In genomic region chr9:124392855-124393460, GRCh38 we compare ENCODE assay signal across 9 cellular contexts. TPM values are rescaled to one million over a fixed set of nuclear protein-coding genes. Genes with fewer than 3 reads are reported as not detected.
DNase-seq lines count a peak whose midpoint lies in the region; ATAC-seq and TF ChIP-seq lines count a peak whose summit lies in the region.
"Had no signal": no experiment of that assay in that cellular context is flagged by ENCODE, and none has a peak within 500 bp of the region (broad histone marks: within the 10 kb centered on the region; RNA-seq: fewer than 3 reads in every experiment).

No MANE protein-coding gene starts in this region.

- peak overlapping the region; percentile 73 for H3K27ac Mint-ChIP-seq in WTC11
- peak overlapping the region in 1 of 7 donors; percentile 27 for H3K27ac Mint-ChIP-seq in CD4-positive, alpha-beta memory T cell

- no peak overlapping the region for H3K27ac ChIP-seq in CD4-positive, alpha-beta memory T cell (ENCODE audit: low read depth, low read length)

- H3K4me3 ChIP-seq in kidney epithelial cell (ENCODE audit: low read depth, low read length), result no peak overlapping the region
- H3K4me3 ChIP-seq in CD4-positive, alpha-beta memory T cell (ENCODE audit: low read length in 2 of 2), result no peak overlapping the region

- TF ChIP-seq CTCF in WTC11 (IDR thresholded peaks at IDR 0.05) (no peak), kidney epithelial cell (IDR thresholded peaks at IDR 0.05; ENCODE audit: insufficient read depth, low read length, poor library complexity, severe bottlenecking) (peak; percentile 49)

- H3K27me3 ChIP-seq in kidney epithelial cell (ENCODE audit: control insufficient read depth, insufficient read depth, low read length), result no peaks in the 10 kb centered on the region
- H3K27me3 ChIP-seq in CD4-positive, alpha-beta memory T cell (ENCODE audit: insufficient read depth, low read length), result no peaks in the 10 kb centered on the region

- H3K4me1 ChIP-seq in CD4-positive, alpha-beta memory T cell (ENCODE audit: insufficient read depth, low read length), result peaks cover 26% of the 10 kb centered on the region

- no peak overlapping the region for H3K4me3 Mint-ChIP-seq in WTC11
- no peak overlapping the region for H3K4me3 Mint-ChIP-seq in CD4-positive, alpha-beta memory T cell

- H3K4me1 Mint-ChIP-seq in WTC11, result peaks cover 42% of the 10 kb centered on the region
- H3K4me1 Mint-ChIP-seq in CD4-positive, alpha-beta memory T cell, result peaks cover 37 to 65% (median 51%) of the 10 kb centered on the region in 4 donors

- peaks cover 1% of the 10 kb centered on the region for H3K36me3 ChIP-seq in kidney epithelial cell (ENCODE audit: control insufficient read depth, insufficient read depth, low read length)
- peaks cover 17% of the 10 kb centered on the region for H3K36me3 ChIP-seq in CD4-positive, alpha-beta memory T cell (ENCODE audit: insufficient read depth, low read length)

- CTCF ChIA-PET in WTC11 (lab: Charles Lee), result interaction anchor here (0.6 to 2.2 kb wide), 24 partner anchors 9 to 447 kb away, joined by 3 to 12 read pairs (median 4); no protein-coding TSS in a partner anchor
- CTCF ChIA-PET in CD4-positive, alpha-beta memory T cell (lab: Charles Lee; ENCODE audit: partially characterized antibody), result interaction anchor here (2.5 kb wide), 1 partner anchor 266 kb away, joined by 8 read pairs; no protein-coding TSS in a partner anchor

- H3K27me3 Mint-ChIP-seq in WTC11 (ENCODE audit: low read depth), result no peaks in the 10 kb centered on the region
- H3K27me3 Mint-ChIP-seq in CD4-positive, alpha-beta memory T cell, result no peaks in the 10 kb centered on the region

- H3K9me3 ChIP-seq in CD4-positive, alpha-beta memory T cell (ENCODE audit: control insufficient read depth in 1 of 2, low read length in 2 of 2), result no peaks in the 10 kb centered on the region

- no peaks in the 10 kb centered on the region for H3K9me3 Mint-ChIP-seq in WTC11
- H3K9me3 Mint-ChIP-seq in CD4-positive, alpha-beta memory T cell, result no peaks in the 10 kb centered on the region

- DNase-seq in DMS 273 treated with DMSO at 0.1 percent for 48 hours (lab: John Stamatoyannopoulos, UW) (peak; percentile 5), LHCN-M2 (ENCODE audit: low read depth) (peak; percentile 97), WTC11 (ENCODE audit: low spot score) (peak; percentile 30), kidney epithelial cell (ENCODE audit: low read depth) (peak; percentile 87)
- DNase-seq in CD4-positive, alpha-beta memory T cell, result no peak
- DNase-seq: left cardiac atrium had no signal

- peaks cover 3% of the 10 kb centered on the region for H3K36me3 Mint-ChIP-seq in WTC11
- peaks cover 6 to 39% of the 10 kb centered on the region in 2 donors for H3K36me3 Mint-ChIP-seq in CD4-positive, alpha-beta memory T cell

- ATAC-seq in WTC11 (peak; percentile 81), HG03196 (IDR thresholded peaks at IDR 0.05; ENCODE audit: unreplicated experiment) (no peak), HG02852 (IDR thresholded peaks at IDR 0.05; ENCODE audit: unreplicated experiment) (no peak), HG03159 (IDR thresholded peaks at IDR 0.05; ENCODE audit: unreplicated experiment) (no peak)

- intact Hi-C loops in CD4-positive, alpha-beta memory T cell (cut with micrococcal nuclease), result no loop called here

- POLR2A ChIA-PET in WTC11 (lab: Charles Lee), result no interaction called here
- POLR2A ChIA-PET in CD4-positive, alpha-beta memory T cell (lab: Charles Lee; ENCODE audit: partially characterized antibody), result no interaction called here

TF ChIP-seq in WTC11, 78 proteins besides CTCF, POLR2A, EP300 and RAD21 (continues in another document):
- TF ChIP-seq IRF1 (CRISPR knock-in tag; IDR thresholded peaks at IDR 0.05) (no peak), ATF1 (CRISPR knock-in tag; IDR thresholded peaks at IDR 0.05) (no peak), FOXP1 (CRISPR knock-in tag; IDR thresholded peaks at IDR 0.05; ENCODE audit: borderline replicate concordance) (no peak), IRF2 (CRISPR knock-in tag; IDR thresholded peaks at IDR 0.05; ENCODE audit: borderline replicate concordance, low read depth) (no peak), TEAD4 (CRISPR knock-in tag; IDR thresholded peaks at IDR 0.05) (no peak), GTF2I (CRISPR knock-in tag; conservative IDR thresholded peaks at IDR 0.05) (no peak), TP53 (CRISPR knock-in tag; IDR thresholded peaks at IDR 0.05) (no peak), HMGXB4 (CRISPR knock-in tag; IDR thresholded peaks at IDR 0.05) (no peak), ZNF263 (CRISPR knock-in tag; IDR thresholded peaks at IDR 0.05; ENCODE audit: low read depth) (no peak), ZNF423 (CRISPR knock-in tag; IDR thresholded peaks at IDR 0.05) (no peak)
- TF ChIP-seq, protein P1, sequence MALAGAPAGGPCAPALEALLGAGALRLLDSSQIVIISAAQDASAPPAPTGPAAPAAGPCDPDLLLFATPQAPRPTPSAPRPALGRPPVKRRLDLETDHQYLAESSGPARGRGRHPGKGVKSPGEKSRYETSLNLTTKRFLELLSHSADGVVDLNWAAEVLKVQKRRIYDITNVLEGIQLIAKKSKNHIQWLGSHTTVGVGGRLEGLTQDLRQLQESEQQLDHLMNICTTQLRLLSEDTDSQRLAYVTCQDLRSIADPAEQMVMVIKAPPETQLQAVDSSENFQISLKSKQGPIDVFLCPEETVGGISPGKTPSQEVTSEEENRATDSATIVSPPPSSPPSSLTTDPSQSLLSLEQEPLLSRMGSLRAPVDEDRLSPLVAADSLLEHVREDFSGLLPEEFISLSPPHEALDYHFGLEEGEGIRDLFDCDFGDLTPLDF (CRISPR knock-in tag; IDR thresholded peaks at IDR 0.05), result no peak
- TF ChIP-seq, protein P2, sequence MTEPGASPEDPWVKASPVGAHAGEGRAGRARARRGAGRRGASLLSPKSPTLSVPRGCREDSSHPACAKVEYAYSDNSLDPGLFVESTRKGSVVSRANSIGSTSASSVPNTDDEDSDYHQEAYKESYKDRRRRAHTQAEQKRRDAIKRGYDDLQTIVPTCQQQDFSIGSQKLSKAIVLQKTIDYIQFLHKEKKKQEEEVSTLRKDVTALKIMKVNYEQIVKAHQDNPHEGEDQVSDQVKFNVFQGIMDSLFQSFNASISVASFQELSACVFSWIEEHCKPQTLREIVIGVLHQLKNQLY (CRISPR knock-in tag; IDR thresholded peaks at IDR 0.05), result no peak
- TF ChIP-seq, protein P3, sequence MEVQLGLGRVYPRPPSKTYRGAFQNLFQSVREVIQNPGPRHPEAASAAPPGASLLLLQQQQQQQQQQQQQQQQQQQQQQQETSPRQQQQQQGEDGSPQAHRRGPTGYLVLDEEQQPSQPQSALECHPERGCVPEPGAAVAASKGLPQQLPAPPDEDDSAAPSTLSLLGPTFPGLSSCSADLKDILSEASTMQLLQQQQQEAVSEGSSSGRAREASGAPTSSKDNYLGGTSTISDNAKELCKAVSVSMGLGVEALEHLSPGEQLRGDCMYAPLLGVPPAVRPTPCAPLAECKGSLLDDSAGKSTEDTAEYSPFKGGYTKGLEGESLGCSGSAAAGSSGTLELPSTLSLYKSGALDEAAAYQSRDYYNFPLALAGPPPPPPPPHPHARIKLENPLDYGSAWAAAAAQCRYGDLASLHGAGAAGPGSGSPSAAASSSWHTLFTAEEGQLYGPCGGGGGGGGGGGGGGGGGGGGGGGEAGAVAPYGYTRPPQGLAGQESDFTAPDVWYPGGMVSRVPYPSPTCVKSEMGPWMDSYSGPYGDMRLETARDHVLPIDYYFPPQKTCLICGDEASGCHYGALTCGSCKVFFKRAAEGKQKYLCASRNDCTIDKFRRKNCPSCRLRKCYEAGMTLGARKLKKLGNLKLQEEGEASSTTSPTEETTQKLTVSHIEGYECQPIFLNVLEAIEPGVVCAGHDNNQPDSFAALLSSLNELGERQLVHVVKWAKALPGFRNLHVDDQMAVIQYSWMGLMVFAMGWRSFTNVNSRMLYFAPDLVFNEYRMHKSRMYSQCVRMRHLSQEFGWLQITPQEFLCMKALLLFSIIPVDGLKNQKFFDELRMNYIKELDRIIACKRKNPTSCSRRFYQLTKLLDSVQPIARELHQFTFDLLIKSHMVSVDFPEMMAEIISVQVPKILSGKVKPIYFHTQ (CRISPR knock-in tag; IDR thresholded peaks at IDR 0.05), result no peak

RNA-seq across cellular contexts. Expression of gene PSMB7, which starts 22.3 kb away (rescaled TPM):
- total RNA-seq in LHCN-M2 (2014; rRNA removed) (240 and 317 TPM in 2 replicates), WTC11 (2021) (160 to 187 TPM (median 164 TPM) in 3 replicates), kidney epithelial cell (364 and 419 TPM in 2 replicates)
- 361 TPM for polyA plus RNA-seq in LHCN-M2 (2012)
- total RNA-seq in CD4-positive, alpha-beta memory T cell, result 10 to 100 TPM; 56.9 to 58.6 TPM
- polyA plus RNA-seq in CD4-positive, alpha-beta memory T cell, result 100 to 1,000 TPM; 168 to 226 TPM

RNA-seq across cellular contexts. Expression of gene ADGRD2, which starts 57.3 kb away (rescaled TPM):
- not detected in 2 replicates for total RNA-seq in LHCN-M2 (2014; rRNA removed)
- polyA plus RNA-seq in LHCN-M2 (2012), result not detected
- total RNA-seq in WTC11 (2021), result 0.61 to 1.6 TPM (median 1.3 TPM) in 3 replicates
- not detected in 2 replicates for total RNA-seq in kidney epithelial cell
- total RNA-seq in CD4-positive, alpha-beta memory T cell, result not detected
- polyA plus RNA-seq in CD4-positive, alpha-beta memory T cell, result not detected
- total RNA-seq: left cardiac atrium had no signal

Comparison
In these comparisons a context has a peak if more than half of its experiments do, and no peak if none do; other contexts are left out.
1. DNase-seq: peak in DMS 273 treated with DMSO at 0.1 percent for 48 hours (single experiment), LHCN-M2 (single experiment), WTC11 (single experiment) and kidney epithelial cell (single experiment); none in CD4-positive, alpha-beta memory T cell (0 of 5).